Comparison of ENCODE assay signal across 1 cellular context in the genomic region with DNA sequence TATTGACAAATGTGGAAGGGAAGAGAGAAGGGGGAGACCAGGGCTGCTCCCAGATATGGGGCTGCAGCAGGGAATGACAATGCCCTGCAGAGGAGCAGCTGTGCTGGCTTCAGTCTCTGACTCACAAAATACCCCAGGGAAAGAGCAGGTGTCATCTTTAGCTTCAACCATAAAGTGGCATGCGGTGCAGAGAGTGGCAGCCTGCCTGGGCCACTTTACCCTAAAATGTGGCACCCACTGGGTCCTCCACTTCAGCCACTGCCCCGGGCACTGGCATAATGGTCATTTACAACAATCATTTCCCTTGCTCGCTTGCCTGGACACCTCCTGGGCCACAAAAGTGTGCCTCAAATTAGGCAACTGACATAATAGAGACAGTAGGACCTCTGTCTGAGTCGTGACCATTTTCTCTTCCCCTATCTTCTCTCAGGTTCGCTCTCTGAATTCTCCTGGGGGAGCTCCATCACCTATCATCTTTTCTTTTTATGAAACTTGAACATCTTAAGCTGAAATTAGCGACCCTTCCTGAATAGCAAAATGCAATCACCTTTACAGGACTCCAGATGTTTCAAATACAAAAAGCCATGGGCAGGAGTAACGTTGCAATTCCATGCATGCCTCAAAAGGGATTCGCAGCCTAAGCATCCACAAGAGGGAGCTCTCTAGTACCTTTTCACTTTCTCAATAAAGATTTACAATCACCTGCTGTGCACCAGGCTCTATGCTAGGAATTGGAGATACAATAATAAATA.
TF ChIP-seq lines count a peak whose summit lies in the region.

No MANE protein-coding gene starts in this region.

TF ChIP-seq in GM12878, 131 proteins besides CTCF, POLR2A, EP300 and RAD21 (continued from another document):
- TF ChIP-seq RB1 (IDR thresholded peaks at IDR 0.05; ENCODE audit: borderline replicate concordance) (no peak), YY1 (IDR thresholded peaks at IDR 0.05; ENCODE audit: low read depth, low read length) (0 out of 2 replicates have a peak, but pooled peaks have one; percentile 32), FOXM1 (IDR thresholded peaks at IDR 0.05; ENCODE audit: low read depth, low read length) (no peak), ZNF207 (IDR thresholded peaks at IDR 0.05; ENCODE audit: borderline replicate concordance) (no peak), SMC3 (IDR thresholded peaks at IDR 0.05; ENCODE audit: borderline replicate concordance, low read length) (peak; percentile 50; the same call in 1 of the 2 replicates), SRF (IDR thresholded peaks at IDR 0.05; ENCODE audit: low read depth in 2 of 2, low read length in 2 of 2) (no peak), KDM1A (IDR thresholded peaks at IDR 0.05; ENCODE audit: borderline replicate concordance) (no peak), POLR2AphosphoS2 (IDR thresholded peaks at IDR 0.05; ENCODE audit: low read depth, low read length) (no peak), NBN (IDR thresholded peaks at IDR 0.05) (no peak), MEF2A (IDR thresholded peaks at IDR 0.05; ENCODE audit: insufficient read depth, low read depth, low read length) (0 out of 2 replicates have a peak, but pooled peaks have one; percentile 11), POU2F2 (IDR thresholded peaks at IDR 0.05; ENCODE audit: borderline replicate concordance, low read depth, low read length) (no peak; the same call in 2 of the 3 replicates), BCL11A (IDR thresholded peaks at IDR 0.05; ENCODE audit: low read depth, low read length) (no peak), IKZF1 (conservative IDR thresholded peaks at IDR 0.05) (no peak), CEBPB (IDR thresholded peaks at IDR 0.05; ENCODE audit: borderline replicate concordance in 1 of 2, low read depth in 2 of 2, low read length in 2 of 2) (no peak), CHD2 (IDR thresholded peaks at IDR 0.05; ENCODE audit: borderline replicate concordance, low read depth, low read length) (no peak)
- TF ChIP-seq, protein P1, sequence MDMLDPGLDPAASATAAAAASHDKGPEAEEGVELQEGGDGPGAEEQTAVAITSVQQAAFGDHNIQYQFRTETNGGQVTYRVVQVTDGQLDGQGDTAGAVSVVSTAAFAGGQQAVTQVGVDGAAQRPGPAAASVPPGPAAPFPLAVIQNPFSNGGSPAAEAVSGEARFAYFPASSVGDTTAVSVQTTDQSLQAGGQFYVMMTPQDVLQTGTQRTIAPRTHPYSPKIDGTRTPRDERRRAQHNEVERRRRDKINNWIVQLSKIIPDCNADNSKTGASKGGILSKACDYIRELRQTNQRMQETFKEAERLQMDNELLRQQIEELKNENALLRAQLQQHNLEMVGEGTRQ (IDR thresholded peaks at IDR 0.05; ENCODE audit: borderline replicate concordance, low read depth, low read length): no peak
- TF ChIP-seq, protein P2, sequence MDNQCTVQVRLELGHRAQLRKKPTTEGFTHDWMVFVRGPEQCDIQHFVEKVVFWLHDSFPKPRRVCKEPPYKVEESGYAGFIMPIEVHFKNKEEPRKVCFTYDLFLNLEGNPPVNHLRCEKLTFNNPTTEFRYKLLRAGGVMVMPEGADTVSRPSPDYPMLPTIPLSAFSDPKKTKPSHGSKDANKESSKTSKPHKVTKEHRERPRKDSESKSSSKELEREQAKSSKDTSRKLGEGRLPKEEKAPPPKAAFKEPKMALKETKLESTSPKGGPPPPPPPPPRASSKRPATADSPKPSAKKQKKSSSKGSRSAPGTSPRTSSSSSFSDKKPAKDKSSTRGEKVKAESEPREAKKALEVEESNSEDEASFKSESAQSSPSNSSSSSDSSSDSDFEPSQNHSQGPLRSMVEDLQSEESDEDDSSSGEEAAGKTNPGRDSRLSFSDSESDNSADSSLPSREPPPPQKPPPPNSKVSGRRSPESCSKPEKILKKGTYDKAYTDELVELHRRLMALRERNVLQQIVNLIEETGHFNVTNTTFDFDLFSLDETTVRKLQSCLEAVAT (IDR thresholded peaks at IDR 0.05): no peak
- TF ChIP-seq, protein P3, sequence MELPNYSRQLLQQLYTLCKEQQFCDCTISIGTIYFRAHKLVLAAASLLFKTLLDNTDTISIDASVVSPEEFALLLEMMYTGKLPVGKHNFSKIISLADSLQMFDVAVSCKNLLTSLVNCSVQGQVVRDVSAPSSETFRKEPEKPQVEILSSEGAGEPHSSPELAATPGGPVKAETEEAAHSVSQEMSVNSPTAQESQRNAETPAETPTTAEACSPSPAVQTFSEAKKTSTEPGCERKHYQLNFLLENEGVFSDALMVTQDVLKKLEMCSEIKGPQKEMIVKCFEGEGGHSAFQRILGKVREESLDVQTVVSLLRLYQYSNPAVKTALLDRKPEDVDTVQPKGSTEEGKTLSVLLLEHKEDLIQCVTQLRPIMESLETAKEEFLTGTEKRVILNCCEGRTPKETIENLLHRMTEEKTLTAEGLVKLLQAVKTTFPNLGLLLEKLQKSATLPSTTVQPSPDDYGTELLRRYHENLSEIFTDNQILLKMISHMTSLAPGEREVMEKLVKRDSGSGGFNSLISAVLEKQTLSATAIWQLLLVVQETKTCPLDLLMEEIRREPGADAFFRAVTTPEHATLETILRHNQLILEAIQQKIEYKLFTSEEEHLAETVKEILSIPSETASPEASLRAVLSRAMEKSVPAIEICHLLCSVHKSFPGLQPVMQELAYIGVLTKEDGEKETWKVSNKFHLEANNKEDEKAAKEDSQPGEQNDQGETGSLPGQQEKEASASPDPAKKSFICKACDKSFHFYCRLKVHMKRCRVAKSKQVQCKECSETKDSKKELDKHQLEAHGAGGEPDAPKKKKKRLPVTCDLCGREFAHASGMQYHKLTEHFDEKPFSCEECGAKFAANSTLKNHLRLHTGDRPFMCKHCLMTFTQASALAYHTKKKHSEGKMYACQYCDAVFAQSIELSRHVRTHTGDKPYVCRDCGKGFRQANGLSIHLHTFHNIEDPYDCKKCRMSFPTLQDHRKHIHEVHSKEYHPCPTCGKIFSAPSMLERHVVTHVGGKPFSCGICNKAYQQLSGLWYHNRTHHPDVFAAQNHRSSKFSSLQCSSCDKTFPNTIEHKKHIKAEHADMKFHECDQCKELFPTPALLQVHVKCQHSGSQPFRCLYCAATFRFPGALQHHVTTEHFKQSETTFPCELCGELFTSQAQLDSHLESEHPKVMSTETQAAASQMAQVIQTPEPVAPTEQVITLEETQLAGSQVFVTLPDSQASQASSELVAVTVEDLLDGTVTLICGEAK (IDR thresholded peaks at IDR 0.05; ENCODE audit: borderline replicate concordance): peak; percentile 34; the same call in 1 of the 2 replicates
- TF ChIP-seq, protein P4, sequence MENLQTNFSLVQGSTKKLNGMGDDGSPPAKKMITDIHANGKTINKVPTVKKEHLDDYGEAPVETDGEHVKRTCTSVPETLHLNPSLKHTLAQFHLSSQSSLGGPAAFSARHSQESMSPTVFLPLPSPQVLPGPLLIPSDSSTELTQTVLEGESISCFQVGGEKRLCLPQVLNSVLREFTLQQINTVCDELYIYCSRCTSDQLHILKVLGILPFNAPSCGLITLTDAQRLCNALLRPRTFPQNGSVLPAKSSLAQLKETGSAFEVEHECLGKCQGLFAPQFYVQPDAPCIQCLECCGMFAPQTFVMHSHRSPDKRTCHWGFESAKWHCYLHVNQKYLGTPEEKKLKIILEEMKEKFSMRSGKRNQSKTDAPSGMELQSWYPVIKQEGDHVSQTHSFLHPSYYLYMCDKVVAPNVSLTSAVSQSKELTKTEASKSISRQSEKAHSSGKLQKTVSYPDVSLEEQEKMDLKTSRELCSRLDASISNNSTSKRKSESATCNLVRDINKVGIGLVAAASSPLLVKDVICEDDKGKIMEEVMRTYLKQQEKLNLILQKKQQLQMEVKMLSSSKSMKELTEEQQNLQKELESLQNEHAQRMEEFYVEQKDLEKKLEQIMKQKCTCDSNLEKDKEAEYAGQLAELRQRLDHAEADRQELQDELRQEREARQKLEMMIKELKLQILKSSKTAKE (IDR thresholded peaks at IDR 0.05; ENCODE audit: low read depth, poor library complexity, severe bottlenecking): peak; percentile 40
- TF ChIP-seq, protein P5, sequence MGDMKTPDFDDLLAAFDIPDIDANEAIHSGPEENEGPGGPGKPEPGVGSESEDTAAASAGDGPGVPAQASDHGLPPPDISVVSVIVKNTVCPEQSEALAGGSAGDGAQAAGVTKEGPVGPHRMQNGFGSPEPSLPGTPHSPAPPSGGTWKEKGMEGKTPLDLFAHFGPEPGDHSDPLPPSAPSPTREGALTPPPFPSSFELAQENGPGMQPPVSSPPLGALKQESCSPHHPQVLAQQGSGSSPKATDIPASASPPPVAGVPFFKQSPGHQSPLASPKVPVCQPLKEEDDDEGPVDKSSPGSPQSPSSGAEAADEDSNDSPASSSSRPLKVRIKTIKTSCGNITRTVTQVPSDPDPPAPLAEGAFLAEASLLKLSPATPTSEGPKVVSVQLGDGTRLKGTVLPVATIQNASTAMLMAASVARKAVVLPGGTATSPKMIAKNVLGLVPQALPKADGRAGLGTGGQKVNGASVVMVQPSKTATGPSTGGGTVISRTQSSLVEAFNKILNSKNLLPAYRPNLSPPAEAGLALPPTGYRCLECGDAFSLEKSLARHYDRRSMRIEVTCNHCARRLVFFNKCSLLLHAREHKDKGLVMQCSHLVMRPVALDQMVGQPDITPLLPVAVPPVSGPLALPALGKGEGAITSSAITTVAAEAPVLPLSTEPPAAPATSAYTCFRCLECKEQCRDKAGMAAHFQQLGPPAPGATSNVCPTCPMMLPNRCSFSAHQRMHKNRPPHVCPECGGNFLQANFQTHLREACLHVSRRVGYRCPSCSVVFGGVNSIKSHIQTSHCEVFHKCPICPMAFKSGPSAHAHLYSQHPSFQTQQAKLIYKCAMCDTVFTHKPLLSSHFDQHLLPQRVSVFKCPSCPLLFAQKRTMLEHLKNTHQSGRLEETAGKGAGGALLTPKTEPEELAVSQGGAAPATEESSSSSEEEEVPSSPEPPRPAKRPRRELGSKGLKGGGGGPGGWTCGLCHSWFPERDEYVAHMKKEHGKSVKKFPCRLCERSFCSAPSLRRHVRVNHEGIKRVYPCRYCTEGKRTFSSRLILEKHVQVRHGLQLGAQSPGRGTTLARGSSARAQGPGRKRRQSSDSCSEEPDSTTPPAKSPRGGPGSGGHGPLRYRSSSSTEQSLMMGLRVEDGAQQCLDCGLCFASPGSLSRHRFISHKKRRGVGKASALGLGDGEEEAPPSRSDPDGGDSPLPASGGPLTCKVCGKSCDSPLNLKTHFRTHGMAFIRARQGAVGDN (IDR thresholded peaks at IDR 0.05): no peak
- TF ChIP-seq, protein P6, sequence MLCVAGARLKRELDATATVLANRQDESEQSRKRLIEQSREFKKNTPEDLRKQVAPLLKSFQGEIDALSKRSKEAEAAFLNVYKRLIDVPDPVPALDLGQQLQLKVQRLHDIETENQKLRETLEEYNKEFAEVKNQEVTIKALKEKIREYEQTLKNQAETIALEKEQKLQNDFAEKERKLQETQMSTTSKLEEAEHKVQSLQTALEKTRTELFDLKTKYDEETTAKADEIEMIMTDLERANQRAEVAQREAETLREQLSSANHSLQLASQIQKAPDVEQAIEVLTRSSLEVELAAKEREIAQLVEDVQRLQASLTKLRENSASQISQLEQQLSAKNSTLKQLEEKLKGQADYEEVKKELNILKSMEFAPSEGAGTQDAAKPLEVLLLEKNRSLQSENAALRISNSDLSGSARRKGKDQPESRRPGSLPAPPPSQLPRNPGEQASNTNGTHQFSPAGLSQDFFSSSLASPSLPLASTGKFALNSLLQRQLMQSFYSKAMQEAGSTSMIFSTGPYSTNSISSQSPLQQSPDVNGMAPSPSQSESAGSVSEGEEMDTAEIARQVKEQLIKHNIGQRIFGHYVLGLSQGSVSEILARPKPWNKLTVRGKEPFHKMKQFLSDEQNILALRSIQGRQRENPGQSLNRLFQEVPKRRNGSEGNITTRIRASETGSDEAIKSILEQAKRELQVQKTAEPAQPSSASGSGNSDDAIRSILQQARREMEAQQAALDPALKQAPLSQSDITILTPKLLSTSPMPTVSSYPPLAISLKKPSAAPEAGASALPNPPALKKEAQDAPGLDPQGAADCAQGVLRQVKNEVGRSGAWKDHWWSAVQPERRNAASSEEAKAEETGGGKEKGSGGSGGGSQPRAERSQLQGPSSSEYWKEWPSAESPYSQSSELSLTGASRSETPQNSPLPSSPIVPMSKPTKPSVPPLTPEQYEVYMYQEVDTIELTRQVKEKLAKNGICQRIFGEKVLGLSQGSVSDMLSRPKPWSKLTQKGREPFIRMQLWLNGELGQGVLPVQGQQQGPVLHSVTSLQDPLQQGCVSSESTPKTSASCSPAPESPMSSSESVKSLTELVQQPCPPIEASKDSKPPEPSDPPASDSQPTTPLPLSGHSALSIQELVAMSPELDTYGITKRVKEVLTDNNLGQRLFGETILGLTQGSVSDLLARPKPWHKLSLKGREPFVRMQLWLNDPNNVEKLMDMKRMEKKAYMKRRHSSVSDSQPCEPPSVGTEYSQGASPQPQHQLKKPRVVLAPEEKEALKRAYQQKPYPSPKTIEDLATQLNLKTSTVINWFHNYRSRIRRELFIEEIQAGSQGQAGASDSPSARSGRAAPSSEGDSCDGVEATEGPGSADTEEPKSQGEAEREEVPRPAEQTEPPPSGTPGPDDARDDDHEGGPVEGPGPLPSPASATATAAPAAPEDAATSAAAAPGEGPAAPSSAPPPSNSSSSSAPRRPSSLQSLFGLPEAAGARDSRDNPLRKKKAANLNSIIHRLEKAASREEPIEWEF (IDR thresholded peaks at IDR 0.05; ENCODE audit: insufficient replicate concordance, low read depth, low read length): no peak
TF ChIP-seq in GM12878: peak in this region for 7.
